Comparison of ENCODE assay signal across 17 cellular contexts in the genomic region with DNA sequence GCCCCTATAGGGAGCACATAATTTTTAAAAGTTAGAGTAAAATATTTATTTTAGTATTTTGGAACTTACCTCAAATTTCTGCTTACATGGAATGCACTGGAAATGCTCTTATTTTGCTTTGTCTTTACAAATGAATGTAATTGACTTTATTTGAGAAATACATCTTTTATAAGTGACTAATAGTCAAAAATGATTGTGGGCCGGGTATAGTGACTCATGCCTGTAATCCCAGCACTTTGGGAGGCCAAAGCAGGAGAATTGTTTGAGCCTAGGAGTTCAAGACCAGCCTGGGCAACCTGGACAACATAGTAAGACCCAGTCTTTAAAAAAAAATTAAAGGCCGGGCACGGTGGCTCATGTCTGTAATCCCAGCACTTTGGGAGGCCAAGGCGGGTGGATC.
"Had no signal": no experiment of that assay in that cellular context is flagged by ENCODE, and none has a peak within 500 bp of the region (broad histone marks: within the 10 kb centered on the region; RNA-seq: fewer than 3 reads in every experiment).

No MANE protein-coding gene starts in this region.

- H3K27me3 ChIP-seq: ascending aorta, right atrium auricular region, tibial artery, uterus had no signal

- DNase-seq: activated CD4-positive, alpha-beta T cell treated with anti-CD3 and anti-CD28 coated beads, Interleukin-2, amount 50 U/mL, for 48 hours; activated CD4-positive, CD25-positive, alpha-beta regulatory T cell treated with anti-CD3 and anti-CD28 coated beads, Interleukin-2, amount 50 U/mL, for 72 hours; activated naive CD4-positive, alpha-beta T cell treated with anti-CD3 and anti-CD28 coated beads, Interleukin-2, amount 10 ng/mL, durations not matched to agents 7 days and 5 days; hippocampal formation; kidney glomerular epithelial cell; left ventricle myocardium superior; mesendoderm; stimulated activated CD4-positive, alpha-beta T cell treated with anti-CD3 and anti-CD28 coated beads, Interleukin-4, amount 100 ng/mL, for 24 hours; stimulated activated naive CD4-positive, alpha-beta T cell; T1000; tibial artery; uterus had no signal

- H3K36me3 ChIP-seq: uterus had no signal

- H3K4me3 ChIP-seq: ascending aorta, right atrium auricular region, skin epidermis, tibial artery, uterus had no signal

- H3K9me3 ChIP-seq: ascending aorta, right atrium auricular region, tibial artery, uterus had no signal

- ATAC-seq: esophagus mucosa; left ventricle myocardium superior; natural killer cell treated with Interleukin-12 subunit alpha and Interleukin-12 subunit beta and Interleukin-15 and Interleukin-18, amount 100 ng/mL, for 72 hours had no signal

- H3K27ac ChIP-seq: ascending aorta, right atrium auricular region, tibial artery, uterus had no signal
